In the genomic region with DNA sequence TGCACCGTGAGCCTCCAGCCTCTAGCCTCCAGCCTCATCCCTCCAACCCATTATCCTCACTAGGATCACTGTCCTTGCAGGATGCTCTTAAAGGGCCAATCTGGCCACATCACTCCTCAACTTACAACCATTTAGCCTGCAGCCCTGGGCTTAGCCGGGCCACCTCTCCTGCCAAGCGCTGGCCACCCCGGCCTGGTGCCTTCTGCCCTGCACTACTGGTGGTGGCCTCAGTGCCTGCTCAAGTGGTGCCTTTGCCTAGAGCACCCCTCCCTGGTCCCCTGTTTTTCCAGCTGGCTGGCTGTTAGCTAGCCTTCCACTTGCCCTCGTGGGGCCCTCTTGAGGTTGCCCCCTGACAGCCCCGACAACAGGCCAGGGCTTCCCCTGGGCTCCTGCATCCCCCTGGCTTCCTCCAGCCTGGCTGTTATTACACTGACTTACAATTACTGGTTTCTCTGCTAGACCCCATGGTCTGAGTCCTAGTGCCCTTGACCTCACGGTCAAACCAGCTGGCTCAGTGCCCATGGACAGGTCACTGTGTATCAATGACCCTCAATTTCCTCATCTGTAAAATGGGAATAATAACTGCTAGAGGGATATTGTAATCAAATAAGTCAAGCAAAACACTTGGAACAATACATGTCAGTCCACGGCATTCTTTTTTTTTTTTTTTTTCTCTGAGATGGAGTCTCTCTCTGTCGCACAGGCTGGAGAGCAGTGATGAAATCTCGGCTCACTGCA, we compare ENCODE assay signal across 26 cellular contexts. TPM values are rescaled to one million over a fixed set of nuclear protein-coding genes. Genes with fewer than 3 reads are reported as not detected.
"Had no signal": no experiment of that assay in that cellular context is flagged by ENCODE, and none has a peak within 500 bp of the region (broad histone marks: within the 10 kb centered on the region; RNA-seq: fewer than 3 reads in every experiment).

No MANE protein-coding gene starts in this region.

- H3K4me1 ChIP-seq: lower lobe of right lung, parathyroid adenoma, transverse colon, upper lobe of right lung, uterus had no signal

- H3K9me3 ChIP-seq: esophagus squamous epithelium, left ventricle myocardium inferior, lower lobe of right lung, neutrophil, suprapubic skin, transverse colon, upper lobe of right lung, uterus had no signal

- H3K79me2 ChIP-seq: parathyroid adenoma had no signal

- H2AFZ ChIP-seq: parathyroid adenoma had no signal

- H3K9me3 Mint-ChIP-seq: effector memory CD8-positive, alpha-beta T cell; naive thymus-derived CD8-positive, alpha-beta T cell; nephron progenitor cell; stimulated activated effector memory CD8-positive, alpha-beta T cell treated with anti-CD3 and anti-CD28 coated beads, Interleukin-12 subunit alpha, Interleukin-12 subunit beta, amount 100 ng/mL, for 72 hours; stimulated activated naive CD8-positive, alpha-beta T cell treated with anti-CD3 and anti-CD28 coated beads, Interleukin-15, Interleukin-2, amounts not matched to agents 100 ng/mL and 50 ng/mL, for 24 hours had no signal

- H3K4me3 Mint-ChIP-seq: effector memory CD8-positive, alpha-beta T cell; immature natural killer cell; naive thymus-derived CD8-positive, alpha-beta T cell; nephron progenitor cell; stimulated activated effector memory CD8-positive, alpha-beta T cell treated with anti-CD3 and anti-CD28 coated beads, Interleukin-12 subunit alpha, Interleukin-12 subunit beta, amount 100 ng/mL, for 72 hours; stimulated activated naive CD8-positive, alpha-beta T cell treated with anti-CD3 and anti-CD28 coated beads, Interleukin-15, Interleukin-2, amounts not matched to agents 100 ng/mL and 50 ng/mL, for 24 hours had no signal

- H3K36me3 Mint-ChIP-seq: immature natural killer cell; naive thymus-derived CD8-positive, alpha-beta T cell; stimulated activated effector memory CD8-positive, alpha-beta T cell treated with anti-CD3 and anti-CD28 coated beads, Interleukin-12 subunit alpha, Interleukin-12 subunit beta, amount 100 ng/mL, for 72 hours had no signal

- H3K27me3 ChIP-seq: neutrophil, suprapubic skin, transverse colon, upper lobe of right lung, uterus had no signal

- H3K9ac ChIP-seq: parathyroid adenoma had no signal

- DNase-seq: dermis blood vessel endothelial cell; effector memory CD8-positive, alpha-beta T cell; erythroblast; esophagus squamous epithelium; foreskin melanocyte; hypothalamus; immature natural killer cell; islet precursor cell; kidney glomerular epithelial cell; left colon; left ventricle myocardium inferior; lower lobe of right lung; naive thymus-derived CD8-positive, alpha-beta T cell; nephron progenitor cell; stimulated activated CD4-positive, alpha-beta T cell treated with anti-CD3 and anti-CD28 coated beads, Interleukin-2, amount 100 ng/mL, for 24 hours; stimulated activated CD4-positive, alpha-beta T cell treated with anti-CD3 and anti-CD28 coated beads, Interleukin-4, amount 100 ng/mL, for 24 hours; transverse colon; upper lobe of right lung; uterus had no signal

- H3K27ac Mint-ChIP-seq: effector memory CD8-positive, alpha-beta T cell; immature natural killer cell; nephron progenitor cell; progenitor cell of endocrine pancreas; stimulated activated effector memory CD8-positive, alpha-beta T cell treated with anti-CD3 and anti-CD28 coated beads, Interleukin-12 subunit alpha, Interleukin-12 subunit beta, amount 100 ng/mL, for 72 hours; stimulated activated naive CD8-positive, alpha-beta T cell treated with anti-CD3 and anti-CD28 coated beads, Interleukin-15, Interleukin-2, amounts not matched to agents 100 ng/mL and 50 ng/mL, for 24 hours had no signal

- H3K36me3 ChIP-seq: esophagus squamous epithelium, left ventricle myocardium inferior, lower lobe of right lung, neutrophil, suprapubic skin, transverse colon, upper lobe of right lung, uterus had no signal

- H3K4me3 ChIP-seq: coronary artery, esophagus squamous epithelium, left ventricle myocardium inferior, lower lobe of right lung, suprapubic skin, transverse colon, upper lobe of right lung, uterus had no signal

- H3K27ac ChIP-seq: coronary artery, esophagus squamous epithelium, left ventricle myocardium inferior, lower lobe of right lung, neutrophil, parathyroid adenoma, suprapubic skin, transverse colon, upper lobe of right lung, uterus had no signal

- H3K4me1 Mint-ChIP-seq: immature natural killer cell; stimulated activated effector memory CD8-positive, alpha-beta T cell treated with anti-CD3 and anti-CD28 coated beads, Interleukin-12 subunit alpha, Interleukin-12 subunit beta, amount 100 ng/mL, for 72 hours had no signal

RNA-seq across cellular contexts. Expression of a gene that starts 15.5 kb away (rescaled TPM):
- total RNA-seq: dermis blood vessel endothelial cell; left ventricle myocardium inferior; naive thymus-derived CD8-positive, alpha-beta T cell; transverse colon had no signal
- polyA plus RNA-seq: immature natural killer cell; naive thymus-derived CD8-positive, alpha-beta T cell had no signal
